In the genomic region with DNA sequence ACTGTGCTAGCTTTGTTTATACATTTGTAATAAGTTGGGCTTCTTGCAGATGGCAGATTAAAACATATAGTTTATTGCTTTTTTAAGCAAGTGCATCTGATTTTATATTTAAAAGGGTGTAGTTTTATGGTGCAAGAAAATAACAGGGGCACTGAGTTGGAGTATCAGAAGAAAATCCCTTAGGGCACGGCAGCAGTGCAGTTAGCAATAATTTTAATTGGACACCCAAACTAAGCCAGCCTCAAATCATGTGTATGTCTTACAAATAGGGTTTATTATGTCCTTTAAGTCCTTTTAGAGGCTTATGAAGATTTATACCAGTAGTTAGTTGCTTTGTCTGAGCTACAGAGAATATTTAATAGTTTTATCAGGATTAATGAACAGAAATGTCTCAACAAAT, we compare ENCODE assay signal across 17 cellular contexts. TPM values are rescaled to one million over a fixed set of nuclear protein-coding genes. Genes with fewer than 3 reads are reported as not detected.
"Had no signal": no experiment of that assay in that cellular context is flagged by ENCODE, and none has a peak within 500 bp of the region (broad histone marks: within the 10 kb centered on the region; RNA-seq: fewer than 3 reads in every experiment).

No MANE protein-coding gene starts in this region.

- H3K27ac ChIP-seq: RWPE1 had no signal

- ATAC-seq: Panc1, SK-N-SH treated with all-trans-retinoic acid at 6 μM for 48 hours had no signal

- DNase-seq: KBM-7, MV-4-11, NCI-H1048, NCI-H1105, NCI-H1417, NCI-H1436 treated with DMSO at 0.1 percent for 48 hours, NCI-H1694, NCI-H187 treated with DMSO at 0.1 percent for 48 hours, NCI-H2029 treated with DMSO at 0.1 percent for 48 hours, NCI-H2171 treated with DMSO at 0.1 percent for 48 hours, NCI-H524 treated with DMSO at 0.1 percent for 48 hours, SHP77 had no signal

RNA-seq across cellular contexts. Expression of a gene that starts 57.4 kb away (rescaled TPM):
- total RNA-seq: HT-29; T-helper 1 cell treated with Interleukin-12 subunit alpha and Interleukin-12 subunit beta and Interleukin-4 antibody, amounts not matched to agents 30 ng/mL and 1 ng/mL, for 36 hours had no signal
